In the genomic region with DNA sequence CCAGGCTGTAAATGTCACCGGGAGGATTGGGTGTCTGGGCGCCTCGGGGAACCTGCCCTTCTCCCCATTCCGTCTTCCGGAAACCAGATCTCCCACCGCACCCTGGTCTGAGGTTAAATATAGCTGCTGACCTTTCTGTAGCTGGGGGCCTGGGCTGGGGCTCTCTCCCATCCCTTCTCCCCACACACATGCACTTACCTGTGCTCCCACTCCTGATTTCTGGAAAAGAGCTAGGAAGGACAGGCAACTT, we compare ENCODE assay signal across 8 cellular contexts. TPM values are rescaled to one million over a fixed set of nuclear protein-coding genes. Genes with fewer than 3 reads are reported as not detected.
A peak's percentile ranks its signal among the peaks of the same experiment; 100 is the strongest.
DNase-seq lines count a peak whose midpoint lies in the region; ATAC-seq, FAIRE-seq and TF ChIP-seq lines count a peak whose summit lies in the region.

No MANE protein-coding gene starts in this region.

- peaks cover 33% of the 10 kb centered on the region for H3K79me2 ChIP-seq in HepG2 (ENCODE audit: insufficient read depth, low read length)

- no peak for TF ChIP-seq CTCF in HepG2 (CRISPR knock-in tag; IDR thresholded peaks at IDR 0.05)
- no peak for TF ChIP-seq CTCF in testis (IDR thresholded peaks at IDR 0.05)

- CTCF ChIA-PET in activated CD4-positive, alpha-beta T cell treated with anti-CD3 and anti-CD28 coated beads for 36 hours (lab: Charles Lee) = interaction anchor here (1.0 to 9.4 kb wide), 5 partner anchors 20 to 482 kb away, joined by 3 to 141 read pairs (median 3); a partner anchor contains a TSS
- CTCF ChIA-PET in HepG2 (lab: Yijun Ruan, JAX; ENCODE audit: low intra/inter-chr PET ratio, low total read pairs) = no interaction called here

- H3K27me3 ChIP-seq in HepG2 (ENCODE audit: control insufficient read depth in 1 of 2, insufficient read depth in 2 of 2, low read length in 2 of 2) (no peaks in the 10 kb centered on the region; a peak in 1 of 5 replicates), testis (no peaks in the 10 kb centered on the region)

- peak overlapping the region; percentile 97 for H3K27ac Mint-ChIP-seq in activated CD4-positive, alpha-beta T cell treated with anti-CD3 and anti-CD28 coated beads for 36 hours

- intact Hi-C loops in activated CD4-positive, alpha-beta T cell treated with anti-CD3 and anti-CD28 coated beads for 36 hours (cut with DNase I, micrococcal nuclease) = loop anchor here in 1 of 2 experiments (5.0 to 10.0 kb wide), 2 partner anchors 213 to 1399 kb away; a partner anchor contains a TSS
- intact Hi-C loops in HepG2 (cut with micrococcal nuclease; ENCODE audit: unreplicated experiment) (loop anchor here (10.0 kb wide), 2 partner anchors 61 to 191 kb away; a partner anchor contains a TSS), testis (cut with DNase I; ENCODE audit: low total_unique reads) (no loop called here)

- peak overlapping the region; percentile 94 to 99 (median 97) for H3K4me3 ChIP-seq in HepG2 (replicated peaks in 1 of 3; ENCODE audit: insufficient read depth in 1 of 3, low read depth in 2 of 3, low read length in 3 of 3)
- H3K4me3 ChIP-seq in testis = peak overlapping the region; percentile 92 to 93

- H3K36me3 Mint-ChIP-seq in activated CD4-positive, alpha-beta T cell treated with anti-CD3 and anti-CD28 coated beads for 36 hours (ENCODE audit: low read depth) = peaks cover 64% of the 10 kb centered on the region

- TF ChIP-seq POLR2A in HepG2 (IDR thresholded peaks at IDR 0.05; ENCODE audit: insufficient read depth in 1 of 2, low read depth in 2 of 2, low read length in 2 of 2) = no peak
- no peak for TF ChIP-seq POLR2A in testis (IDR thresholded peaks at IDR 0.05)

- no peak for ATAC-seq in activated CD4-positive, alpha-beta T cell treated with anti-CD3 and anti-CD28 coated beads for 36 hours
- no peak for ATAC-seq in HepG2
- ATAC-seq in HG03378 (IDR thresholded peaks at IDR 0.05; ENCODE audit: unreplicated experiment) = no peak

- no peak for FAIRE-seq in HepG2 (lab: Jason Lieb, UNC)

- BruUV-seq in HepG2 (replicated peaks; lab: Mats Ljungman, UMichigan) = no TSS peak

- no peak for DNase-seq in activated CD4-positive, alpha-beta T cell treated with anti-CD3 and anti-CD28 coated beads for 36 hours
- DNase-seq in activated CD4-positive, alpha-beta T cell treated with anti-CD3 and anti-CD28 coated beads for 1 hour = no peak
- DNase-seq in HepG2 (ENCODE audit: low spot score) = no peak
- DNase-seq in testis = no peak
- no peak for DNase-seq in NCI-H2081 (lab: John Stamatoyannopoulos, UW)
- no peak for DNase-seq in NCI-H187 (lab: John Stamatoyannopoulos, UW)

- no peaks in the 10 kb centered on the region for H3K9me3 Mint-ChIP-seq in activated CD4-positive, alpha-beta T cell treated with anti-CD3 and anti-CD28 coated beads for 36 hours (ENCODE audit: low read depth)

- H3K36me3 ChIP-seq in HepG2 (replicated peaks in 1 of 2; ENCODE audit: control insufficient read depth in 1 of 2, insufficient read depth in 2 of 2, low read length in 2 of 2) (peaks cover 0 to 40% of the 10 kb centered on the region in 2 experiments; a peak in 4 of 5 replicates), testis (ENCODE audit: low read depth, missing control alignments) (no peaks in the 10 kb centered on the region)

- H3K4me2 ChIP-seq in HepG2 (ENCODE audit: low read depth, low read length) = peak overlapping the region; percentile 98

- peaks cover 50% of the 10 kb centered on the region for H3K4me1 Mint-ChIP-seq in activated CD4-positive, alpha-beta T cell treated with anti-CD3 and anti-CD28 coated beads for 36 hours

- TF ChIP-seq RAD21 in HepG2 (CRISPR knock-in tag; IDR thresholded peaks at IDR 0.05) = no peak

- peaks cover 41% of the 10 kb centered on the region for H4K20me1 ChIP-seq in HepG2 (ENCODE audit: insufficient read depth, low read length)

- in situ Hi-C loops in HepG2 (cut with HindIII; ENCODE audit: extremely low pct_ligation_motif_present, low pct_unique_long_range_greater_than_20kb) = loop anchor here (10.0 kb wide), 1 partner anchor 111 kb away; no protein-coding TSS in a partner anchor

- H2AFZ ChIP-seq in HepG2 (ENCODE audit: low read length) = no peak overlapping the region

- POLR2A ChIA-PET in activated CD4-positive, alpha-beta T cell treated with anti-CD3 and anti-CD28 coated beads for 36 hours (lab: Charles Lee) = interaction anchor here (0.6 to 3.2 kb wide), 9 partner anchors 19 to 419 kb away, joined by 3 to 45 read pairs (median 5); a partner anchor contains a TSS
- POLR2A ChIA-PET in HepG2 (lab: Yijun Ruan, JAX) = interaction anchor here (0.8 to 3.2 kb wide), 12 partner anchors 16 to 200 kb away, joined by 3 to 54 read pairs (median 4); a partner anchor contains a TSS

- TF ChIP-seq EP300 in HepG2 (IDR thresholded peaks at IDR 0.05; ENCODE audit: low read depth in 2 of 2, low read length in 2 of 2) (no peak), HepG2 (CRISPR knock-in tag; IDR thresholded peaks at IDR 0.05; ENCODE audit: borderline replicate concordance) (no peak)

- H3K4me3 Mint-ChIP-seq in activated CD4-positive, alpha-beta T cell treated with anti-CD3 and anti-CD28 coated beads for 36 hours = peak overlapping the region; percentile 98

- H3K27me3 Mint-ChIP-seq in activated CD4-positive, alpha-beta T cell treated with anti-CD3 and anti-CD28 coated beads for 36 hours = no peaks in the 10 kb centered on the region

- WGBS in HepG2 (ENCODE audit: low lambda C conversion rate) = 0% methylated on average over 4 of the region's 6 CpGs
- WGBS in testis, 2 donors = 2% methylated on average over 6 of the region's 6 CpGs

- H3K4me1 ChIP-seq in HepG2 (ENCODE audit: insufficient read depth, low read length) = peaks cover 49% of the 10 kb centered on the region
- H3K4me1 ChIP-seq in testis = peaks cover 39% of the 10 kb centered on the region

- H3K9ac ChIP-seq in HepG2 (ENCODE audit: insufficient read depth, low read depth, low read length) = peak overlapping the region; percentile 96

- H3K27ac ChIP-seq in angular gyrus (ENCODE audit: low read depth, low read length) (peak overlapping the region; percentile 98), HepG2 (ENCODE audit: extremely low read length, insufficient read depth, low read length) (peak overlapping the region; percentile 97), testis (peak overlapping the region; percentile 86 to 92)

- H3K9me3 ChIP-seq in HepG2 (ENCODE audit: low read length) (no peaks in the 10 kb centered on the region), testis (no peaks in the 10 kb centered on the region)

RNA-seq across cellular contexts. Expression of a gene that starts 1.3 kb away (rescaled TPM):
- 1,000 to 10,000 TPM; 7,289 to 9,770 TPM for total RNA-seq in activated CD4-positive, alpha-beta T cell treated with anti-CD3 and anti-CD28 coated beads for 36 hours
- total RNA-seq in HepG2 (2016; rRNA removed; fragmentation: Illumina TruSeq; extraction: Trizol) = 3,038 and 4,052 TPM in 2 replicates
- total RNA-seq in HepG2 (2016; cell fraction: cytosol; rRNA removed; fragmentation: Illumina TruSeq; extraction: Trizol; ENCODE audit: low read depth) = 4,250 and 4,349 TPM in 2 replicates
- total RNA-seq in HepG2 (2016; cell fraction: insoluble cytoplasmic fraction; rRNA removed; fragmentation: Illumina TruSeq; extraction: Trizol) = 3,016 and 4,088 TPM in 2 replicates
- total RNA-seq in HepG2 (2016; cell fraction: membrane; rRNA removed; fragmentation: Illumina TruSeq; extraction: Trizol) = 3,384 and 3,615 TPM in 2 replicates
- 1,080 and 1,144 TPM in 2 replicates for total RNA-seq in HepG2 (2016; cell fraction: nucleus; rRNA removed; fragmentation: Illumina TruSeq; extraction: Trizol)
- 12,395 and 12,722 TPM in 2 replicates for polyA plus RNA-seq in HepG2 (2011; rRNA removed)
- 13,143 and 20,886 TPM in 2 replicates for polyA plus RNA-seq in HepG2 (2011; cell fraction: cytosol; rRNA removed)
- polyA plus RNA-seq in HepG2 (2011; cell fraction: nucleus; rRNA removed) = 4,563 and 5,385 TPM in 2 replicates
- 4,491 and 5,608 TPM in 2 replicates for polyA plus RNA-seq in HepG2 (2012)
- 5,853 and 5,973 TPM in 2 replicates for polyA plus RNA-seq in HepG2 (2016; cell fraction: cytosol; fragmentation: Illumina TruSeq; extraction: Trizol; ENCODE audit: low read depth)
- polyA plus RNA-seq in HepG2 (2016; cell fraction: insoluble cytoplasmic fraction; fragmentation: Illumina TruSeq; extraction: Trizol; ENCODE audit: low read depth) = 5,263 and 5,331 TPM in 2 replicates
- polyA plus RNA-seq in HepG2 (2016; cell fraction: membrane; fragmentation: Illumina TruSeq; extraction: Trizol; ENCODE audit: low read depth) = 4,187 and 4,205 TPM in 2 replicates
- 2,003 and 2,068 TPM in 2 replicates for polyA plus RNA-seq in HepG2 (2016; cell fraction: nucleus; fragmentation: Illumina TruSeq; extraction: Trizol; ENCODE audit: insufficient read depth, low read depth)
- polyA minus RNA-seq in HepG2 (2011; rRNA and poly(A)+ RNA removed; ENCODE audit: low replicate concordance) = 14,131 and 14,841 TPM in 2 replicates
- 5,645 and 5,680 TPM in 2 replicates for polyA minus RNA-seq in HepG2 (2011; cell fraction: cytosol; rRNA and poly(A)+ RNA removed)
- 1,044 and 1,523 TPM in 2 replicates for polyA minus RNA-seq in HepG2 (2011; cell fraction: nucleus; rRNA and poly(A)+ RNA removed)
- 1,000 to 10,000 TPM; 1,591 to 1,928 TPM for total RNA-seq in testis
- polyA plus RNA-seq in testis (ENCODE audit: insufficient read depth, low read depth, low replicate concordance) = 1,857 TPM

RNA-seq across cellular contexts. Expression of a gene that starts 20.2 kb away (rescaled TPM):
- total RNA-seq in activated CD4-positive, alpha-beta T cell treated with anti-CD3 and anti-CD28 coated beads for 36 hours = 1 to 10 TPM; 8.1 to 8.4 TPM
- 7.0 and 12.8 TPM in 2 replicates for total RNA-seq in HepG2 (2016; rRNA removed; fragmentation: Illumina TruSeq; extraction: Trizol)
- 2.3 and 2.6 TPM in 2 replicates for total RNA-seq in HepG2 (2016; cell fraction: cytosol; rRNA removed; fragmentation: Illumina TruSeq; extraction: Trizol; ENCODE audit: low read depth)
- total RNA-seq in HepG2 (2016; cell fraction: insoluble cytoplasmic fraction; rRNA removed; fragmentation: Illumina TruSeq; extraction: Trizol) = 6.1 and 12.5 TPM in 2 replicates
- 4.1 and 5.9 TPM in 2 replicates for total RNA-seq in HepG2 (2016; cell fraction: membrane; rRNA removed; fragmentation: Illumina TruSeq; extraction: Trizol)
- 13.7 and 16.1 TPM in 2 replicates for total RNA-seq in HepG2 (2016; cell fraction: nucleus; rRNA removed; fragmentation: Illumina TruSeq; extraction: Trizol)
- 14.6 and 18.3 TPM in 2 replicates for polyA plus RNA-seq in HepG2 (2011; rRNA removed)
- polyA plus RNA-seq in HepG2 (2011; cell fraction: cytosol; rRNA removed) = 7.8 and 9.6 TPM in 2 replicates
- polyA plus RNA-seq in HepG2 (2011; cell fraction: nucleus; rRNA removed) = 132 TPM in 2 replicates
- polyA plus RNA-seq in HepG2 (2012) = 8.0 and 11.7 TPM in 2 replicates
- 1.9 TPM in 2 replicates for polyA plus RNA-seq in HepG2 (2016; cell fraction: cytosol; fragmentation: Illumina TruSeq; extraction: Trizol; ENCODE audit: low read depth)
- 6.6 and 8.2 TPM in 2 replicates for polyA plus RNA-seq in HepG2 (2016; cell fraction: insoluble cytoplasmic fraction; fragmentation: Illumina TruSeq; extraction: Trizol; ENCODE audit: low read depth)
- 3.2 and 3.5 TPM in 2 replicates for polyA plus RNA-seq in HepG2 (2016; cell fraction: membrane; fragmentation: Illumina TruSeq; extraction: Trizol; ENCODE audit: low read depth)
- 54.2 and 55.8 TPM in 2 replicates for polyA plus RNA-seq in HepG2 (2016; cell fraction: nucleus; fragmentation: Illumina TruSeq; extraction: Trizol; ENCODE audit: insufficient read depth, low read depth)
- polyA minus RNA-seq in HepG2 (2011; rRNA and poly(A)+ RNA removed; ENCODE audit: low replicate concordance) = 0.61 and 11.8 TPM in 2 replicates
- 2.9 and 3.4 TPM in 2 replicates for polyA minus RNA-seq in HepG2 (2011; cell fraction: cytosol; rRNA and poly(A)+ RNA removed)
- 12.5 and 14.4 TPM in 2 replicates for polyA minus RNA-seq in HepG2 (2011; cell fraction: nucleus; rRNA and poly(A)+ RNA removed)
- total RNA-seq in testis = 10 to 100 TPM; 40.6 to 43.4 TPM
- polyA plus RNA-seq in testis (ENCODE audit: insufficient read depth, low read depth, low replicate concordance) = 28.6 TPM

RNA-seq across cellular contexts. Expression of a gene that starts 32.5 kb away (rescaled TPM):
- 10 to 100 TPM; 93.2 to 97.1 TPM for total RNA-seq in activated CD4-positive, alpha-beta T cell treated with anti-CD3 and anti-CD28 coated beads for 36 hours
- 50.0 and 56.7 TPM in 2 replicates for total RNA-seq in HepG2 (2016; rRNA removed; fragmentation: Illumina TruSeq; extraction: Trizol)
- total RNA-seq in HepG2 (2016; cell fraction: cytosol; rRNA removed; fragmentation: Illumina TruSeq; extraction: Trizol; ENCODE audit: low read depth) = 12.9 and 15.9 TPM in 2 replicates
- 47.8 and 60.1 TPM in 2 replicates for total RNA-seq in HepG2 (2016; cell fraction: insoluble cytoplasmic fraction; rRNA removed; fragmentation: Illumina TruSeq; extraction: Trizol)
- total RNA-seq in HepG2 (2016; cell fraction: membrane; rRNA removed; fragmentation: Illumina TruSeq; extraction: Trizol) = 14.5 and 16.3 TPM in 2 replicates
- total RNA-seq in HepG2 (2016; cell fraction: nucleus; rRNA removed; fragmentation: Illumina TruSeq; extraction: Trizol) = 58.7 and 75.9 TPM in 2 replicates
- polyA plus RNA-seq in HepG2 (2011; rRNA removed) = 47.3 and 52.9 TPM in 2 replicates
- 23.1 and 25.0 TPM in 2 replicates for polyA plus RNA-seq in HepG2 (2011; cell fraction: cytosol; rRNA removed)
- 189 and 191 TPM in 2 replicates for polyA plus RNA-seq in HepG2 (2011; cell fraction: nucleus; rRNA removed)
- polyA plus RNA-seq in HepG2 (2012) = 39.3 and 51.1 TPM in 2 replicates
- 5.0 and 5.2 TPM in 2 replicates for polyA plus RNA-seq in HepG2 (2016; cell fraction: cytosol; fragmentation: Illumina TruSeq; extraction: Trizol; ENCODE audit: low read depth)
- polyA plus RNA-seq in HepG2 (2016; cell fraction: insoluble cytoplasmic fraction; fragmentation: Illumina TruSeq; extraction: Trizol; ENCODE audit: low read depth) = 58.8 and 61.3 TPM in 2 replicates
- polyA plus RNA-seq in HepG2 (2016; cell fraction: membrane; fragmentation: Illumina TruSeq; extraction: Trizol; ENCODE audit: low read depth) = 8.6 and 9.0 TPM in 2 replicates
- 230 and 250 TPM in 2 replicates for polyA plus RNA-seq in HepG2 (2016; cell fraction: nucleus; fragmentation: Illumina TruSeq; extraction: Trizol; ENCODE audit: insufficient read depth, low read depth)
- polyA minus RNA-seq in HepG2 (2011; rRNA and poly(A)+ RNA removed; ENCODE audit: low replicate concordance) = 70.3 and 126 TPM in 2 replicates
- polyA minus RNA-seq in HepG2 (2011; cell fraction: cytosol; rRNA and poly(A)+ RNA removed) = 17.4 and 20.0 TPM in 2 replicates
- 63.5 and 67.9 TPM in 2 replicates for polyA minus RNA-seq in HepG2 (2011; cell fraction: nucleus; rRNA and poly(A)+ RNA removed)
- total RNA-seq in testis = 10 to 100 TPM; 51.8 to 60.3 TPM
- 38.6 TPM for polyA plus RNA-seq in testis (ENCODE audit: insufficient read depth, low read depth, low replicate concordance)

RNA-seq across cellular contexts. Expression of a gene that starts 41.7 kb away (rescaled TPM):
- 100 to 1,000 TPM; 199 to 210 TPM for total RNA-seq in activated CD4-positive, alpha-beta T cell treated with anti-CD3 and anti-CD28 coated beads for 36 hours
- total RNA-seq in HepG2 (2016; rRNA removed; fragmentation: Illumina TruSeq; extraction: Trizol) (65.6 and 100 TPM in 2 replicates), testis (10 to 100 TPM; 42.9 to 43.1 TPM)
- 7.2 and 7.6 TPM in 2 replicates for total RNA-seq in HepG2 (2016; cell fraction: cytosol; rRNA removed; fragmentation: Illumina TruSeq; extraction: Trizol; ENCODE audit: low read depth)
- total RNA-seq in HepG2 (2016; cell fraction: insoluble cytoplasmic fraction; rRNA removed; fragmentation: Illumina TruSeq; extraction: Trizol) = 68.5 and 86.5 TPM in 2 replicates
- 25.1 and 25.2 TPM in 2 replicates for total RNA-seq in HepG2 (2016; cell fraction: membrane; rRNA removed; fragmentation: Illumina TruSeq; extraction: Trizol)
- 57.8 and 60.8 TPM in 2 replicates for total RNA-seq in HepG2 (2016; cell fraction: nucleus; rRNA removed; fragmentation: Illumina TruSeq; extraction: Trizol)
- polyA plus RNA-seq in HepG2 (2011; rRNA removed) (42.8 and 51.1 TPM in 2 replicates), testis (ENCODE audit: insufficient read depth, low read depth, low replicate concordance) (46.6 TPM)
- polyA plus RNA-seq in HepG2 (2011; cell fraction: cytosol; rRNA removed) = 32.2 and 41.0 TPM in 2 replicates
- 46.7 and 50.4 TPM in 2 replicates for polyA plus RNA-seq in HepG2 (2011; cell fraction: nucleus; rRNA removed)
- 31.0 and 53.6 TPM in 2 replicates for polyA plus RNA-seq in HepG2 (2012)
- 3.4 and 4.5 TPM in 2 replicates for polyA plus RNA-seq in HepG2 (2016; cell fraction: cytosol; fragmentation: Illumina TruSeq; extraction: Trizol; ENCODE audit: low read depth)
- polyA plus RNA-seq in HepG2 (2016; cell fraction: insoluble cytoplasmic fraction; fragmentation: Illumina TruSeq; extraction: Trizol; ENCODE audit: low read depth) = 56.7 and 71.7 TPM in 2 replicates
- 12.3 and 13.7 TPM in 2 replicates for polyA plus RNA-seq in HepG2 (2016; cell fraction: membrane; fragmentation: Illumina TruSeq; extraction: Trizol; ENCODE audit: low read depth)
- 73.7 and 78.3 TPM in 2 replicates for polyA plus RNA-seq in HepG2 (2016; cell fraction: nucleus; fragmentation: Illumina TruSeq; extraction: Trizol; ENCODE audit: insufficient read depth, low read depth)
- polyA minus RNA-seq in HepG2 (2011; rRNA and poly(A)+ RNA removed; ENCODE audit: low replicate concordance) = 92.8 and 252 TPM in 2 replicates
- polyA minus RNA-seq in HepG2 (2011; cell fraction: cytosol; rRNA and poly(A)+ RNA removed) = 51.6 and 71.6 TPM in 2 replicates
- 62.8 and 68.9 TPM in 2 replicates for polyA minus RNA-seq in HepG2 (2011; cell fraction: nucleus; rRNA and poly(A)+ RNA removed)

RNA-seq across cellular contexts. Expression of a gene that starts 42.6 kb away (rescaled TPM):
- total RNA-seq in activated CD4-positive, alpha-beta T cell treated with anti-CD3 and anti-CD28 coated beads for 36 hours = 100 to 1,000 TPM; 232 to 275 TPM
- total RNA-seq in HepG2 (2016; rRNA removed; fragmentation: Illumina TruSeq; extraction: Trizol) (278 and 343 TPM in 2 replicates), testis (100 to 1,000 TPM; 106 to 135 TPM)
- total RNA-seq in HepG2 (2016; cell fraction: cytosol; rRNA removed; fragmentation: Illumina TruSeq; extraction: Trizol; ENCODE audit: low read depth) = 189 and 218 TPM in 2 replicates
- 286 and 361 TPM in 2 replicates for total RNA-seq in HepG2 (2016; cell fraction: insoluble cytoplasmic fraction; rRNA removed; fragmentation: Illumina TruSeq; extraction: Trizol)
- total RNA-seq in HepG2 (2016; cell fraction: membrane; rRNA removed; fragmentation: Illumina TruSeq; extraction: Trizol) = 199 and 207 TPM in 2 replicates
- total RNA-seq in HepG2 (2016; cell fraction: nucleus; rRNA removed; fragmentation: Illumina TruSeq; extraction: Trizol) = 80.6 and 104 TPM in 2 replicates
- polyA plus RNA-seq in HepG2 (2011; rRNA removed) (52.5 and 64.8 TPM in 2 replicates), testis (ENCODE audit: insufficient read depth, low read depth, low replicate concordance) (343 TPM)
- polyA plus RNA-seq in HepG2 (2011; cell fraction: cytosol; rRNA removed) = 82.5 and 89.0 TPM in 2 replicates
- 20.2 and 20.8 TPM in 2 replicates for polyA plus RNA-seq in HepG2 (2011; cell fraction: nucleus; rRNA removed)
- 128 and 181 TPM in 2 replicates for polyA plus RNA-seq in HepG2 (2012)
- polyA plus RNA-seq in HepG2 (2016; cell fraction: cytosol; fragmentation: Illumina TruSeq; extraction: Trizol; ENCODE audit: low read depth) = 188 and 220 TPM in 2 replicates
- 342 and 349 TPM in 2 replicates for polyA plus RNA-seq in HepG2 (2016; cell fraction: insoluble cytoplasmic fraction; fragmentation: Illumina TruSeq; extraction: Trizol; ENCODE audit: low read depth)
- polyA plus RNA-seq in HepG2 (2016; cell fraction: membrane; fragmentation: Illumina TruSeq; extraction: Trizol; ENCODE audit: low read depth) = 177 and 178 TPM in 2 replicates
- 114 and 136 TPM in 2 replicates for polyA plus RNA-seq in HepG2 (2016; cell fraction: nucleus; fragmentation: Illumina TruSeq; extraction: Trizol; ENCODE audit: insufficient read depth, low read depth)
- 25.3 and 67.0 TPM in 2 replicates for polyA minus RNA-seq in HepG2 (2011; rRNA and poly(A)+ RNA removed; ENCODE audit: low replicate concordance)
- 12.4 and 18.6 TPM in 2 replicates for polyA minus RNA-seq in HepG2 (2011; cell fraction: cytosol; rRNA and poly(A)+ RNA removed)
- polyA minus RNA-seq in HepG2 (2011; cell fraction: nucleus; rRNA and poly(A)+ RNA removed) = 10.1 and 13.3 TPM in 2 replicates
